ENCODE assay signal across 8 cellular contexts in genomic region chr11:70201876-70202861, GRCh38. TPM values are rescaled to one million over a fixed set of nuclear protein-coding genes. Genes with fewer than 3 reads are reported as not detected.
DNase-seq lines count a peak whose midpoint lies in the region; ATAC-seq and TF ChIP-seq lines count a peak whose summit lies in the region.

No MANE protein-coding gene starts in this region.

- peak overlapping the region; percentile 83 for H2AFZ ChIP-seq in ACC112 (ENCODE audit: low read length, unreplicated experiment)
- peak overlapping the region; percentile 78 for H2AFZ ChIP-seq in Loucy (ENCODE audit: low read length)

- POLR2A ChIA-PET in MCF 10A (lab: Yijun Ruan, JAX) = interaction anchor here (0.7 to 5.0 kb wide), 6 partner anchors 18 to 74 kb away, joined by 3 to 34 read pairs (median 4); partner anchors contain the start of gene PPFIA1

- intact Hi-C loops in MCF 10A (cut with micrococcal nuclease) = no loop called here

- H3K27ac ChIP-seq in ACC112 (ENCODE audit: low read depth, low read length) = no peak overlapping the region

- DNase-seq in MCF 10A (ENCODE audit: unreplicated experiment) = peak; percentile 35
- no peak for DNase-seq in mesothelial cell of epicardium (ENCODE audit: low spot score in 2 of 2, unreplicated experiment in 2 of 2)
- no peak for DNase-seq in DMS 273 (lab: John Stamatoyannopoulos, UW; ENCODE audit: unreplicated experiment)
- DNase-seq in mucosa of gallbladder (ENCODE audit: low spot score) = no peak
- DNase-seq in NCI-H1436 treated with DMSO at 0.1 percent for 48 hours (lab: John Stamatoyannopoulos, UW) = no peak

- peaks cover 15% of the 10 kb centered on the region for H3K36me3 ChIP-seq in ACC112 (ENCODE audit: insufficient read depth, low read length)
- H3K36me3 ChIP-seq in Loucy (ENCODE audit: insufficient read depth, low read length) = peaks cover 13% of the 10 kb centered on the region; the same call in 1 of the 2 replicates

- CTCF ChIA-PET in MCF 10A (lab: Yijun Ruan, JAX) = interaction anchor here (0.6 to 3.3 kb wide), 3 partner anchors 69 to 292 kb away, joined by 3 to 19 read pairs (median 4); no protein-coding TSS in a partner anchor

- H3K36me3 Mint-ChIP-seq in MCF 10A (ENCODE audit: insufficient read depth, unreplicated experiment) (peaks cover 27% of the 10 kb centered on the region), mesothelial cell of epicardium (peaks cover 6% of the 10 kb centered on the region)

- H3K4me1 Mint-ChIP-seq in MCF 10A (ENCODE audit: insufficient read depth, unreplicated experiment) (peaks cover 26% of the 10 kb centered on the region), mesothelial cell of epicardium (peaks cover 21% of the 10 kb centered on the region)

- H3K27me3 ChIP-seq in ACC112 (ENCODE audit: insufficient read depth, low read length) = no peaks in the 10 kb centered on the region
- H3K27me3 ChIP-seq in Loucy (ENCODE audit: insufficient read depth, low read length, poor library complexity, severe bottlenecking) = peaks cover 6% of the 10 kb centered on the region

- H3K4me3 ChIP-seq in ACC112 (ENCODE audit: low read depth, low read length) (peak overlapping the region; percentile 99), Loucy (ENCODE audit: low read length, poor library complexity, severe bottlenecking) (peak overlapping the region; percentile 78)

- H3K4me1 ChIP-seq in ACC112 (ENCODE audit: control insufficient read depth, insufficient read depth, low read length, unreplicated experiment) (peaks cover 20% of the 10 kb centered on the region), Loucy (ENCODE audit: insufficient read depth, low read length, poor library complexity, severe bottlenecking) (peaks cover 28% of the 10 kb centered on the region)

- peak overlapping the region; percentile 74 for H3K4me2 ChIP-seq in Loucy (ENCODE audit: low read depth, low read length, poor library complexity, severe bottlenecking)

- H3K79me2 ChIP-seq in ACC112 (ENCODE audit: control insufficient read depth, insufficient read depth, low read length, unreplicated experiment) (peaks cover 39% of the 10 kb centered on the region), Loucy (ENCODE audit: insufficient read depth, low read length) (peaks cover 40% of the 10 kb centered on the region)

- no peaks in the 10 kb centered on the region for H3K27me3 Mint-ChIP-seq in MCF 10A (ENCODE audit: insufficient read depth, unreplicated experiment)
- peaks cover 6% of the 10 kb centered on the region for H3K27me3 Mint-ChIP-seq in mesothelial cell of epicardium (ENCODE audit: low read depth)

- peak overlapping the region; percentile 98 for H3K9ac ChIP-seq in Loucy (ENCODE audit: low read depth, low read length, poor library complexity, severe bottlenecking)

- no peaks in the 10 kb centered on the region for H3K9me3 Mint-ChIP-seq in MCF 10A (ENCODE audit: unreplicated experiment)
- no peaks in the 10 kb centered on the region for H3K9me3 Mint-ChIP-seq in mesothelial cell of epicardium

- no peaks in the 10 kb centered on the region for H3K9me3 ChIP-seq in Loucy (ENCODE audit: insufficient read depth, low read depth, low read length)

- H3K27ac Mint-ChIP-seq in MCF 10A (ENCODE audit: low read depth, unreplicated experiment) (peak overlapping the region; percentile 83), mesothelial cell of epicardium (peak overlapping the region; percentile 86)

- H3K4me3 Mint-ChIP-seq in MCF 10A (ENCODE audit: unreplicated experiment) (peak overlapping the region; percentile 83), mesothelial cell of epicardium (peak overlapping the region; percentile 90)

- BruUV-seq in MCF 10A (replicated peaks; lab: Mats Ljungman, UMichigan) = no TSS peak

- H3F3A ChIP-seq in Loucy (ENCODE audit: low read depth) = no peaks in the 10 kb centered on the region

- no peak for TF ChIP-seq CTCF in Loucy (conservative IDR thresholded peaks at IDR 0.05; ENCODE audit: low read length)
- TF ChIP-seq CTCF in MCF 10A (IDR thresholded peaks at IDR 0.05; ENCODE audit: unreplicated experiment) = no peak
- TF ChIP-seq CTCF in mesothelial cell of epicardium (IDR thresholded peaks at IDR 0.05; ENCODE audit: unreplicated experiment) = no peak

- no peak for ATAC-seq in GM19324 (IDR thresholded peaks at IDR 0.05; ENCODE audit: low FRiP score, unreplicated experiment)

- no peaks in the 10 kb centered on the region for H3K9me2 ChIP-seq in Loucy (replicated peaks; ENCODE audit: low read depth, low read length)

- peaks cover 40% of the 10 kb centered on the region for H4K20me1 ChIP-seq in Loucy (ENCODE audit: insufficient read depth, low read length, poor library complexity, severe bottlenecking)

RNA-seq across cellular contexts. Expression of gene FADD, which starts 0.9 kb away (rescaled TPM):
- total RNA-seq in MCF 10A (2022) = 37.1 and 44.1 TPM in 2 replicates
- 20.8 to 21.7 TPM (median 20.9 TPM) in 3 replicates for total RNA-seq in mesothelial cell of epicardium
- total RNA-seq in mucosa of gallbladder = 32.7 TPM
